In the genomic region with DNA sequence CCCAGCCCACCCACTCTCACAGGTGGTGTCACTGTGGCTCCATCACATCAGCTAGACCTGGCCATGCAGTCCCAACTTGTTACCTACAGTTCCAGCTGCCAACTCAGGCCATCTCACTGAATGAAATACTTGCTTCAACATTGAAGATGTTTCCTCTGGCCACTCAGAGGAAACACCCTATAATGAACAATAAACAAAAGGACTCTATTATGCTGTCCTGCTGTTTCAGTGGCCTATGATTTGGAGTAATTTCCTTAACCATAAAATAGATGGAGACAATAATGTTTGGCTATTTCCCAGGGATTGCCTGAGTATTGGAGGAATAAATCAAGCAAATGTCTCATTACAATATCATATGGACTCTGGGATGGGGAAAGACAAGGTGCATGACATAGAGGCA, we compare ENCODE assay signal across 26 cellular contexts.
DNase-seq lines count a peak whose midpoint lies in the region; ATAC-seq and TF ChIP-seq lines count a peak whose summit lies in the region.
"Had no signal": no experiment of that assay in that cellular context is flagged by ENCODE, and none has a peak within 500 bp of the region (broad histone marks: within the 10 kb centered on the region; RNA-seq: fewer than 3 reads in every experiment).

No MANE protein-coding gene starts in this region.

- H3K4me2 ChIP-seq in GM23338 (no peak overlapping the region), OCI-LY1 (ENCODE audit: low read length) (peak overlapping the region; percentile 67; the same call in 1 of the 2 replicates)

- peaks cover 35% of the 10 kb centered on the region for H3K4me1 Mint-ChIP-seq in GM23338

- TF ChIP-seq CTCF in GM23338 (conservative IDR thresholded peaks at IDR 0.05; ENCODE audit: low read depth in 2 of 2) (no peak), OCI-LY1 (IDR thresholded peaks at IDR 0.05; ENCODE audit: low read length) (no peak), upper lobe of right lung (IDR thresholded peaks at IDR 0.05) (no peak)

- H3K4me1 ChIP-seq in GM23338 (ENCODE audit: insufficient read depth) (peaks cover 21% of the 10 kb centered on the region), OCI-LY1 (ENCODE audit: insufficient read depth, low read length, severe bottlenecking) (peaks cover 37% of the 10 kb centered on the region), upper lobe of right lung (peaks cover 8% of the 10 kb centered on the region)
- H3K4me1 ChIP-seq: lower lobe of right lung, right lobe of liver had no signal

- no peaks in the 10 kb centered on the region for H3K79me2 ChIP-seq in GM23338 (replicated peaks; ENCODE audit: insufficient read depth)
- H3K79me2 ChIP-seq in OCI-LY1 (ENCODE audit: insufficient read depth, low read length), result no peaks in the 10 kb centered on the region

- peak overlapping the region; percentile 91; the same call in 1 of the 2 replicates for H3K27ac Mint-ChIP-seq in GM23338
- H3K27ac Mint-ChIP-seq: activated CD4-positive, alpha-beta T cell treated with anti-CD3 and anti-CD28 coated beads, Interleukin-2, amount 10 ng/mL, durations not matched to agents 24 days and 14 days; CD14-positive monocyte; T-helper 2 cell treated with Interferon-gamma antibody and Interleukin-4, amounts not matched to agents 5 μg/mL and 100 μg/mL, for 36 hours had no signal

- peaks cover 6% of the 10 kb centered on the region for H3K27me3 Mint-ChIP-seq in GM23338 (ENCODE audit: insufficient read depth, low read depth, poor library complexity)
- H3K27me3 Mint-ChIP-seq: activated CD4-positive, alpha-beta T cell treated with anti-CD3 and anti-CD28 coated beads, Interleukin-2, amount 10 ng/mL, durations not matched to agents 24 days and 14 days had no signal

- H3K9me2 ChIP-seq in GM23338 (ENCODE audit: insufficient read depth), result no peaks in the 10 kb centered on the region
- H3K9me2 ChIP-seq in OCI-LY1 (ENCODE audit: low read depth, low read length), result no peaks in the 10 kb centered on the region

- no peak overlapping the region for H3K9ac ChIP-seq in OCI-LY1 (ENCODE audit: low read length)

- peaks cover 6% of the 10 kb centered on the region for H3F3A ChIP-seq in GM23338 (replicated peaks; ENCODE audit: low read depth)
- H3F3A ChIP-seq in OCI-LY1 (ENCODE audit: insufficient read depth, low read length), result no peaks in the 10 kb centered on the region

- H3K27me3 ChIP-seq in GM23338 (ENCODE audit: insufficient read depth), result no peaks in the 10 kb centered on the region
- no peaks in the 10 kb centered on the region for H3K27me3 ChIP-seq in OCI-LY1 (ENCODE audit: insufficient read depth, low read length)
- no peaks in the 10 kb centered on the region for H3K27me3 ChIP-seq in upper lobe of right lung
- H3K27me3 ChIP-seq: right lobe of liver, upper lobe of left lung had no signal

- no peaks in the 10 kb centered on the region for H3K36me3 ChIP-seq in GM23338 (ENCODE audit: insufficient read depth)
- H3K36me3 ChIP-seq in OCI-LY1 (ENCODE audit: insufficient read depth, low read length), result no peaks in the 10 kb centered on the region
- H3K36me3 ChIP-seq in upper lobe of right lung, result no peaks in the 10 kb centered on the region
- H3K36me3 ChIP-seq: lower lobe of right lung, right lobe of liver, upper lobe of left lung had no signal

- H3K9me3 Mint-ChIP-seq in GM23338, result peaks cover 6% of the 10 kb centered on the region; the same call in 1 of the 3 replicates
- H3K9me3 Mint-ChIP-seq: activated CD4-positive, alpha-beta T cell treated with anti-CD3 and anti-CD28 coated beads, Interleukin-2, amount 10 ng/mL, durations not matched to agents 24 days and 14 days; activated T-cell treated with anti-CD3 and anti-CD28 coated beads, Interleukin-2, amount 50 U/mL, for 4 hours; neural crest cell; T-helper 2 cell treated with Interferon-gamma antibody and Interleukin-4, amounts not matched to agents 5 μg/mL and 100 μg/mL, for 36 hours had no signal

- H4K20me1 ChIP-seq in GM23338 (replicated peaks; ENCODE audit: insufficient read depth) (no peaks in the 10 kb centered on the region), OCI-LY1 (ENCODE audit: insufficient read depth, low read length) (no peaks in the 10 kb centered on the region)

- H3K27ac ChIP-seq in GM23338 (ENCODE audit: low read depth), result peak overlapping the region; percentile 93
- H3K27ac ChIP-seq in OCI-LY1 (ENCODE audit: low read depth, low read length, poor library complexity, severe bottlenecking), result peak overlapping the region; percentile 97
- no peak overlapping the region for H3K27ac ChIP-seq in upper lobe of right lung
- H3K27ac ChIP-seq: lower lobe of right lung, right lobe of liver, upper lobe of left lung, VCaP had no signal

- ATAC-seq in GM23338, result no peak
- no peak for ATAC-seq in GM21381 (IDR thresholded peaks at IDR 0.05; ENCODE audit: unreplicated experiment)
- no peak for ATAC-seq in upper lobe of right lung
- no peak for ATAC-seq in HG03095 (IDR thresholded peaks at IDR 0.05; ENCODE audit: unreplicated experiment)
- ATAC-seq: activated T-cell treated with anti-CD3 and anti-CD28 coated beads, Interleukin-2, amount 50 U/mL, for 4 hours; lower lobe of right lung; right lobe of liver had no signal

- DNase-seq in GM23338 (ENCODE audit: low spot score), result no peak
- peak; percentile 68 for DNase-seq in foreskin melanocyte
- peak; percentile 49 for DNase-seq in pons (ENCODE audit: low spot score)
- no peak for DNase-seq in upper lobe of right lung
- DNase-seq in GDM1 (lab: John Stamatoyannopoulos, UW), result no peak
- DNase-seq: activated CD4-positive, alpha-beta T cell treated with anti-CD3 and anti-CD28 coated beads, Interleukin-2, amount 10 ng/mL, durations not matched to agents 24 days and 14 days; activated naive CD4-positive, alpha-beta T cell; activated T-cell treated with anti-CD3 and anti-CD28 coated beads, Interleukin-2, amount 50 U/mL, for 4 hours; GOT3; lower lobe of right lung; MM.1S; NCI-H2029 treated with DMSO at 0.1 percent for 48 hours; NCI-H2227 treated with DMSO at 0.1 percent for 48 hours; NCI-H774; right lobe of liver; Right ventricle myocardium superior; stimulated activated CD4-positive, alpha-beta T cell treated with anti-CD3 and anti-CD28 coated beads, Interleukin-4, amount 100 ng/mL, for 1 hour; upper lobe of left lung had no signal

- H2AFZ ChIP-seq in GM23338, result no peak overlapping the region
- no peak overlapping the region for H2AFZ ChIP-seq in OCI-LY1 (ENCODE audit: low read length)

- H3K9me3 ChIP-seq in OCI-LY1 (ENCODE audit: low read length) (no peaks in the 10 kb centered on the region), upper lobe of right lung (no peaks in the 10 kb centered on the region)
- H3K9me3 ChIP-seq: lower lobe of right lung, right lobe of liver, upper lobe of left lung had no signal

- intact Hi-C loops in upper lobe of right lung (cut with DNase I), result no loop called here

- no peak overlapping the region for H3K4me3 Mint-ChIP-seq in GM23338
- H3K4me3 Mint-ChIP-seq: activated CD4-positive, alpha-beta T cell treated with anti-CD3 and anti-CD28 coated beads, Interleukin-2, amount 10 ng/mL, durations not matched to agents 24 days and 14 days; activated T-cell treated with anti-CD3 and anti-CD28 coated beads, Interleukin-2, amount 50 U/mL, for 4 hours; CD14-positive monocyte; neural crest cell; T-helper 2 cell treated with Interferon-gamma antibody and Interleukin-4, amounts not matched to agents 5 μg/mL and 100 μg/mL, for 36 hours had no signal

- peaks cover 6% of the 10 kb centered on the region; the same call in 2 of the 3 replicates for H3K36me3 Mint-ChIP-seq in GM23338 (ENCODE audit: low read depth)
- H3K36me3 Mint-ChIP-seq: CD14-positive monocyte had no signal

- H3K4me3 ChIP-seq in GM23338, result no peak overlapping the region
- no peak overlapping the region for H3K4me3 ChIP-seq in OCI-LY1 (ENCODE audit: low read depth, low read length, poor library complexity, severe bottlenecking)
- no peak overlapping the region for H3K4me3 ChIP-seq in upper lobe of right lung
- H3K4me3 ChIP-seq: K562, lower lobe of right lung, right lobe of liver, upper lobe of left lung had no signal

TF ChIP-seq in GM23338, 12 proteins besides CTCF, POLR2A, EP300 and RAD21 (continues in another document):
- TF ChIP-seq EZH2phosphoT487 (IDR thresholded peaks at IDR 0.05; ENCODE audit: unreplicated experiment) (no peak), EZH2 (IDR thresholded peaks at IDR 0.05; ENCODE audit: low read depth, unreplicated experiment) (no peak), CREB1 (CRISPR knock-in tag; IDR thresholded peaks at IDR 0.05; ENCODE audit: low read depth) (no peak), STAT1 (IDR thresholded peaks at IDR 0.05; ENCODE audit: unreplicated experiment) (no peak), POLR2AphosphoS5 (IDR thresholded peaks at IDR 0.05; ENCODE audit: low read depth) (no peak)

Comparison
In these comparisons a context has a peak if more than half of its experiments do, and no peak if none do; other contexts are left out.
1. DNase-seq: peak in foreskin melanocyte (single experiment) and pons (single experiment); none in GM23338 (single experiment), upper lobe of right lung (single experiment) and GDM1 (single experiment).